In the genomic region with DNA sequence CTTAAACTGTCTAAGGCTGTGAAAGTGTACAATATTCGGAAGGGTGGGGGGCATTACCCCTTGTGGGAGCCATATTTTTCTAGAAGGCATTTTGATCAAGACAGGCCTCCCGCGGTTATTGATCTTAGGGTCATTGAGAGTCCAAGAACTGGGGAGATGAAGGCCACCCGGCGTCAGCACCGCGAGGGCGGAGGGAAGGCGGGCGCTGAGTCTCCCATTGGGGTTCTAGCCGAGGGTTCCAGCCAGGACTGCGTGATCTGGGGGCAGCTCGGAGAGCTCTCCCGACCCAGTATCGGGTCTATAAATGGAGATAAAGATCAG, we compare ENCODE assay signal across 1 cellular context.
TF ChIP-seq lines count a peak whose summit lies in the region.

No MANE protein-coding gene starts in this region.

TF ChIP-seq in neural cell, 6 proteins besides CTCF, POLR2A, EP300 and RAD21:
- TF ChIP-seq SMC3 (conservative IDR thresholded peaks at IDR 0.05; ENCODE audit: poor library complexity), result no peak
